8 cellular contexts compared by ENCODE assay signal in genomic region chr20:50189681-50190250, GRCh38. TPM values are rescaled to one million over a fixed set of nuclear protein-coding genes. Genes with fewer than 3 reads are reported as not detected.
A peak's percentile ranks its signal among the peaks of the same experiment; 100 is the strongest.
DNase-seq lines count a peak whose midpoint lies in the region; ATAC-seq, FAIRE-seq and TF ChIP-seq lines count a peak whose summit lies in the region.

No MANE protein-coding gene starts in this region.

- H3K4me1 Mint-ChIP-seq in natural killer cell = peaks cover 27% of the 10 kb centered on the region in 2 donors
- H3K4me1 Mint-ChIP-seq in natural killer cell treated with Interleukin-12 subunit alpha and Interleukin-12 subunit beta and Interleukin-15 and Interleukin-18, amount 100 ng/mL, for 72 hours (ENCODE audit: low read depth in 2 of 2) = peaks cover 27 to 41% of the 10 kb centered on the region in 2 donors
- H3K4me1 Mint-ChIP-seq in activated T-cell treated with anti-CD3 and anti-CD28 coated beads, Interleukin-2, amount 50 U/mL, for 72 hours (ENCODE audit: low read depth) = peaks cover 36% of the 10 kb centered on the region

- no peaks in the 10 kb centered on the region for H3K27me3 ChIP-seq in right cardiac atrium (ENCODE audit: control insufficient read depth, insufficient read depth)
- no peaks in the 10 kb centered on the region for H3K27me3 ChIP-seq in small intestine (ENCODE audit: control insufficient read depth in 2 of 2, insufficient read depth in 2 of 2, low read length in 2 of 2)

- WGBS in right cardiac atrium = 40% methylated on average over 29 of the region's 29 CpGs
- 16 to 35% (median 24%) methylated on average over 29 of the region's 29 CpGs for WGBS in small intestine, 3 donors

- H3K27ac ChIP-seq in right cardiac atrium (ENCODE audit: low read length) (peak overlapping the region; percentile 25), small intestine (ENCODE audit: low read depth in 1 of 2, low read length in 1 of 2) (peak overlapping the region; percentile 99 to 100)

- FAIRE-seq in small intestine (lab: Jason Lieb, UNC) = no peak

- no peak for ATAC-seq in natural killer cell
- no peak for ATAC-seq in natural killer cell treated with Interleukin-12 subunit alpha and Interleukin-12 subunit beta and Interleukin-15 and Interleukin-18, amount 100 ng/mL, for 72 hours
- no peak for ATAC-seq in activated T-cell treated with anti-CD3 and anti-CD28 coated beads, Interleukin-2, amount 50 U/mL, for 72 hours (replicated peaks in 1 of 2)
- ATAC-seq in right cardiac atrium = peak; percentile 0 to 20

- intact Hi-C loops in natural killer cell (cut with micrococcal nuclease) = loop anchor here (1.0 to 2.0 kb wide), 3 partner anchors 197 to 275 kb away; no protein-coding TSS in a partner anchor
- intact Hi-C loops in right cardiac atrium (cut with DNase I) = loop anchor here (2.0 to 10.0 kb wide), 12 partner anchors 85 to 545 kb away; partner anchors contain the start of gene PARD6B (in 1 of the 4)

- no peaks in the 10 kb centered on the region for H3K9me3 Mint-ChIP-seq in natural killer cell
- H3K9me3 Mint-ChIP-seq in natural killer cell treated with Interleukin-12 subunit alpha and Interleukin-12 subunit beta and Interleukin-15 and Interleukin-18, amount 100 ng/mL, for 72 hours = no peaks in the 10 kb centered on the region
- H3K9me3 Mint-ChIP-seq in activated T-cell treated with anti-CD3 and anti-CD28 coated beads, Interleukin-2, amount 50 U/mL, for 72 hours = no peaks in the 10 kb centered on the region

- H3K4me3 Mint-ChIP-seq in natural killer cell = peak overlapping the region; percentile 57
- no peak overlapping the region for H3K4me3 Mint-ChIP-seq in natural killer cell treated with Interleukin-12 subunit alpha and Interleukin-12 subunit beta and Interleukin-15 and Interleukin-18, amount 100 ng/mL, for 72 hours
- peak overlapping the region; percentile 58 to 59 for H3K4me3 Mint-ChIP-seq in activated T-cell treated with anti-CD3 and anti-CD28 coated beads, Interleukin-2, amount 50 U/mL, for 72 hours

- H3K27ac Mint-ChIP-seq in natural killer cell = peak overlapping the region in 1 of 2 donors; percentile 94
- no peak overlapping the region for H3K27ac Mint-ChIP-seq in natural killer cell treated with Interleukin-12 subunit alpha and Interleukin-12 subunit beta and Interleukin-15 and Interleukin-18, amount 100 ng/mL, for 72 hours
- no peak overlapping the region for H3K27ac Mint-ChIP-seq in activated T-cell treated with anti-CD3 and anti-CD28 coated beads, Interleukin-2, amount 50 U/mL, for 72 hours

- peaks cover 6% of the 10 kb centered on the region for H3K4me1 ChIP-seq in right cardiac atrium (ENCODE audit: control insufficient read depth, insufficient read depth, low read length)
- H3K4me1 ChIP-seq in small intestine (ENCODE audit: control insufficient read depth in 2 of 2, insufficient read depth in 1 of 2, low read depth in 1 of 2, low read length in 1 of 2) = peaks cover 3 to 4% of the 10 kb centered on the region in 2 donors

- peaks cover 9 to 14% of the 10 kb centered on the region in 2 donors for H3K27me3 Mint-ChIP-seq in natural killer cell (ENCODE audit: low read depth in 2 of 2)
- peaks cover 10 to 14% of the 10 kb centered on the region in 2 donors for H3K27me3 Mint-ChIP-seq in natural killer cell treated with Interleukin-12 subunit alpha and Interleukin-12 subunit beta and Interleukin-15 and Interleukin-18, amount 100 ng/mL, for 72 hours
- H3K27me3 Mint-ChIP-seq in activated T-cell treated with anti-CD3 and anti-CD28 coated beads, Interleukin-2, amount 50 U/mL, for 72 hours (ENCODE audit: low read depth) = peaks cover 15% of the 10 kb centered on the region

- no peak for DNase-seq in natural killer cell
- no peak for DNase-seq in natural killer cell treated with Interleukin-12 subunit alpha and Interleukin-12 subunit beta and Interleukin-15 and Interleukin-18, amount 100 ng/mL, for 72 hours (ENCODE audit: low spot score)
- DNase-seq in activated T-cell treated with anti-CD3 and anti-CD28 coated beads, Interleukin-2, amount 50 U/mL, for 72 hours = peak in 1 of 2 donors; percentile 31
- DNase-seq in right cardiac atrium = peak; percentile 64 to 86 (median 85)
- peak; percentile 79 for DNase-seq in small intestine
- no peak for DNase-seq in hepatic stellate cell (ENCODE audit: low spot score)
- DNase-seq in NCI-H2227 treated with DMSO at 0.1 percent for 48 hours (lab: John Stamatoyannopoulos, UW) = no peak
- no peak for DNase-seq in HuH-7 (ENCODE audit: low spot score)

- H3K36me3 ChIP-seq in small intestine (ENCODE audit: control insufficient read depth in 2 of 2, insufficient read depth in 2 of 2, low read length in 2 of 2) = no peaks in the 10 kb centered on the region

- no peak for TF ChIP-seq CTCF in natural killer cell (IDR thresholded peaks at IDR 0.05)

- H3K9me3 ChIP-seq in right cardiac atrium (ENCODE audit: control insufficient read depth, low read length) (no peaks in the 10 kb centered on the region), small intestine (ENCODE audit: control insufficient read depth, low read depth) (no peaks in the 10 kb centered on the region)

- no peaks in the 10 kb centered on the region for H3K36me3 Mint-ChIP-seq in natural killer cell
- H3K36me3 Mint-ChIP-seq in natural killer cell treated with Interleukin-12 subunit alpha and Interleukin-12 subunit beta and Interleukin-15 and Interleukin-18, amount 100 ng/mL, for 72 hours = peaks cover 12% of the 10 kb centered on the region
- H3K36me3 Mint-ChIP-seq in activated T-cell treated with anti-CD3 and anti-CD28 coated beads, Interleukin-2, amount 50 U/mL, for 72 hours (ENCODE audit: insufficient read depth in 2 of 2) = peaks cover 15 to 18% of the 10 kb centered on the region in 2 donors

- H3K4me3 ChIP-seq in right cardiac atrium (ENCODE audit: low read length) (peak overlapping the region; percentile 64), small intestine (ENCODE audit: low read depth in 1 of 2, low read length in 2 of 2) (peak overlapping the region in 1 of 2 donors; percentile 92)

RNA-seq across cellular contexts. Expression of gene CEBPB, which starts 0.9 kb away (rescaled TPM):
- total RNA-seq in natural killer cell (10 to 100 TPM; 32.1 to 79.8 (median 68.2) TPM), right cardiac atrium (10 to 100 TPM; 46.2 to 92.4 (median 64.3) TPM)
- total RNA-seq in natural killer cell treated with Interleukin-12 subunit alpha and Interleukin-12 subunit beta and Interleukin-15 and Interleukin-18, amount 100 ng/mL, for 72 hours = 100 to 1,000 TPM; 153 to 167 TPM
- total RNA-seq in activated T-cell treated with anti-CD3 and anti-CD28 coated beads, Interleukin-2, amount 50 U/mL, for 72 hours = 100 to 1,000 TPM; 111 to 134 TPM
- polyA plus RNA-seq in right cardiac atrium (16.4 TPM), small intestine (10 to 100 TPM in 2 of 3 donors, 1 to 10 TPM in 1; 7.6 to 21.1 (median 19.7) TPM)

RNA-seq across cellular contexts. Expression of gene PEDS1, which starts 36.2 kb away (rescaled TPM):
- total RNA-seq in natural killer cell (10 to 100 TPM; 27.4 to 32.8 (median 31.5) TPM), right cardiac atrium (10 to 100 TPM; 19.3 to 25.2 (median 21.6) TPM)
- total RNA-seq in natural killer cell treated with Interleukin-12 subunit alpha and Interleukin-12 subunit beta and Interleukin-15 and Interleukin-18, amount 100 ng/mL, for 72 hours = 10 to 100 TPM; 31.2 to 33.8 TPM
- total RNA-seq in activated T-cell treated with anti-CD3 and anti-CD28 coated beads, Interleukin-2, amount 50 U/mL, for 72 hours = 10 to 100 TPM; 14.4 to 17.9 TPM
- polyA plus RNA-seq in right cardiac atrium (26.8 TPM), small intestine (10 to 100 TPM; 16.8 to 33.5 (median 20.8) TPM)

Comparison
In these comparisons a context has a peak if more than half of its experiments do, and no peak if none do; other contexts are left out.
1. ATAC-seq: peak in right cardiac atrium (2 of 2); none in natural killer cell (0 of 3), natural killer cell treated with Interleukin-12 subunit alpha and Interleukin-12 subunit beta and Interleukin-15 and Interleukin-18, amount 100 ng/mL, for 72 hours (0 of 2) and activated T-cell treated with anti-CD3 and anti-CD28 coated beads, Interleukin-2, amount 50 U/mL, for 72 hours (0 of 2).
2. DNase-seq: peak in right cardiac atrium (3 of 3) and small intestine (single experiment); none in natural killer cell (single experiment), natural killer cell treated with Interleukin-12 subunit alpha and Interleukin-12 subunit beta and Interleukin-15 and Interleukin-18, amount 100 ng/mL, for 72 hours (single experiment), hepatic stellate cell (single experiment), NCI-H2227 treated with DMSO at 0.1 percent for 48 hours (single experiment) and HuH-7 (single experiment).